Comparison of ENCODE assay signal across 19 cellular contexts in genomic region chr4:159098482-159099127, GRCh38. TPM values are rescaled to one million over a fixed set of nuclear protein-coding genes. Genes with fewer than 3 reads are reported as not detected.
DNase-seq lines count a peak whose midpoint lies in the region; ATAC-seq and TF ChIP-seq lines count a peak whose summit lies in the region.
"Had no signal": no experiment of that assay in that cellular context is flagged by ENCODE, and none has a peak within 500 bp of the region (broad histone marks: within the 10 kb centered on the region; RNA-seq: fewer than 3 reads in every experiment).

No MANE protein-coding gene starts in this region.

- no peaks in the 10 kb centered on the region for H3K79me2 ChIP-seq in PC-3 (ENCODE audit: low read length)

- DNase-seq in left ventricle myocardium inferior = no peak
- no peak for DNase-seq in heart right ventricle
- peak; percentile 76 for DNase-seq in NCI-H748 (lab: John Stamatoyannopoulos, UW; ENCODE audit: unreplicated experiment)
- no peak for DNase-seq in endothelial cell (ENCODE audit: low spot score)
- no peak for DNase-seq in stimulated activated CD4-positive, alpha-beta T cell treated with anti-CD3 and anti-CD28 coated beads, Interleukin-4, amount 100 ng/mL, for 1 hour
- DNase-seq in PC-3 = no peak
- DNase-seq: ACHN; Calu3; CD8-positive, alpha-beta T cell; GDM1; Kasumi-1; NCI-H1694 treated with DMSO at 0.1 percent for 48 hours; NCI-H82; SIG-M5; SK-N-SH had no signal

- H4K20me1 ChIP-seq in PC-3 (ENCODE audit: low read length) = no peaks in the 10 kb centered on the region

- peaks cover 39% of the 10 kb centered on the region for H3K4me1 Mint-ChIP-seq in endothelial cell (ENCODE audit: unreplicated experiment)

- peaks cover 30% of the 10 kb centered on the region for H3K4me1 ChIP-seq in left ventricle myocardium inferior
- peaks cover 0 to 36% (median 15%) of the 10 kb centered on the region in 9 donors for H3K4me1 ChIP-seq in heart right ventricle
- peaks cover 6% of the 10 kb centered on the region; the same call in 1 of the 2 replicates for H3K4me1 ChIP-seq in PC-3 (ENCODE audit: insufficient read depth, low read length)

- H3K9me2 ChIP-seq in PC-3 (replicated peaks; ENCODE audit: low read length) = no peaks in the 10 kb centered on the region
- H3K9me2 ChIP-seq: SK-N-SH had no signal

- no TSS peak for BruUV-seq in PC-3 (replicated peaks; lab: Mats Ljungman, UMichigan)

- POLR2A ChIA-PET in PC-3 (lab: Charles Lee; ENCODE audit: unreplicated experiment) = no interaction called here

- H3F3A ChIP-seq in PC-3 (ENCODE audit: low read length, unreplicated experiment) = no peaks in the 10 kb centered on the region

- no peak overlapping the region for H2AFZ ChIP-seq in PC-3 (ENCODE audit: low read length)

- no peak overlapping the region for H3K4me3 Mint-ChIP-seq in endothelial cell (ENCODE audit: unreplicated experiment)
- H3K4me3 Mint-ChIP-seq: CD8-positive, alpha-beta T cell had no signal

- no peak overlapping the region for H3K9ac ChIP-seq in PC-3 (ENCODE audit: low read length)
- H3K9ac ChIP-seq: BLaER1 treated with 17β-estradiol and CSF1 and Interleukin-3, amounts not matched to agents 10 nM and 100 nM; SK-N-SH had no signal

- no peaks in the 10 kb centered on the region for H3K9me3 Mint-ChIP-seq in endothelial cell (ENCODE audit: unreplicated experiment)
- H3K9me3 Mint-ChIP-seq: CD8-positive, alpha-beta T cell had no signal

- peak overlapping the region; percentile 58 for H3K27ac ChIP-seq in left ventricle myocardium inferior (replicated peaks)
- H3K27ac ChIP-seq in heart right ventricle = peak overlapping the region in 3 of 10 donors; percentile 38 to 59 (median 55)
- no peak overlapping the region for H3K27ac ChIP-seq in PC-3 (ENCODE audit: low read length)
- H3K27ac ChIP-seq: 22Rv1; BLaER1 treated with 17β-estradiol and CSF1 and Interleukin-3, amounts not matched to agents 10 nM and 100 nM had no signal

- H3K9me3 ChIP-seq in left ventricle myocardium inferior (replicated peaks) (no peaks in the 10 kb centered on the region), heart right ventricle (no peaks in the 10 kb centered on the region), PC-3 (ENCODE audit: low read length) (no peaks in the 10 kb centered on the region)
- H3K9me3 ChIP-seq: BLaER1 treated with 17β-estradiol and CSF1 and Interleukin-3, amounts not matched to agents 10 nM and 100 nM; SK-N-SH had no signal

- intact Hi-C loops in left ventricle myocardium inferior (cut with micrococcal nuclease) (no loop called here), heart right ventricle (cut with DNase I) (no loop called here), PC-3 (cut with micrococcal nuclease) (no loop called here)

- H3K4me2 ChIP-seq in PC-3 (ENCODE audit: low read length) = no peak overlapping the region
- H3K4me2 ChIP-seq: BLaER1 treated with 17β-estradiol and CSF1 and Interleukin-3, amounts not matched to agents 10 nM and 100 nM; SK-N-SH had no signal

- TF ChIP-seq CTCF in left ventricle myocardium inferior (IDR thresholded peaks at IDR 0.05; ENCODE audit: borderline replicate concordance) (no peak), heart right ventricle (IDR thresholded peaks at IDR 0.05) (no peak), endothelial cell (IDR thresholded peaks at IDR 0.05; ENCODE audit: unreplicated experiment) (no peak), PC-3 (conservative IDR thresholded peaks at IDR 0.05; ENCODE audit: low read depth, low read length) (no peak)

- no peaks in the 10 kb centered on the region for H3K36me3 ChIP-seq in left ventricle myocardium inferior
- H3K36me3 ChIP-seq in heart right ventricle = no peaks in the 10 kb centered on the region
- no peaks in the 10 kb centered on the region for H3K36me3 ChIP-seq in PC-3 (ENCODE audit: low read depth, low read length)
- H3K36me3 ChIP-seq: BLaER1 treated with 17β-estradiol and CSF1 and Interleukin-3, amounts not matched to agents 10 nM and 100 nM had no signal

- CTCF ChIA-PET in PC-3 (lab: Charles Lee) = no interaction called here

- H3K27me3 Mint-ChIP-seq in endothelial cell (ENCODE audit: unreplicated experiment) = peaks cover 15% of the 10 kb centered on the region

- H3K36me3 Mint-ChIP-seq in endothelial cell (ENCODE audit: low read depth, unreplicated experiment) = no peaks in the 10 kb centered on the region
- H3K36me3 Mint-ChIP-seq: CD8-positive, alpha-beta T cell had no signal

- ATAC-seq in heart right ventricle = no peak
- ATAC-seq in HG03457 (IDR thresholded peaks at IDR 0.05; ENCODE audit: unreplicated experiment) = no peak
- no peak for ATAC-seq in PC-3
- no peak for ATAC-seq in HG02852 (IDR thresholded peaks at IDR 0.05; ENCODE audit: unreplicated experiment)
- ATAC-seq: CD8-positive, alpha-beta T cell had no signal

- H3K27me3 ChIP-seq in left ventricle myocardium inferior (ENCODE audit: low read depth) = no peaks in the 10 kb centered on the region
- no peaks in the 10 kb centered on the region for H3K27me3 ChIP-seq in heart right ventricle
- H3K27me3 ChIP-seq in PC-3 (ENCODE audit: low read length) = no peaks in the 10 kb centered on the region

- H3K27ac Mint-ChIP-seq in endothelial cell (ENCODE audit: unreplicated experiment) = peak overlapping the region; percentile 95
- H3K27ac Mint-ChIP-seq: CD8-positive, alpha-beta T cell had no signal

- no peak overlapping the region for H3K4me3 ChIP-seq in left ventricle myocardium inferior
- no peak overlapping the region for H3K4me3 ChIP-seq in heart right ventricle
- H3K4me3 ChIP-seq in PC-3 (ENCODE audit: low read length) = no peak overlapping the region
- H3K4me3 ChIP-seq: BLaER1 treated with 17β-estradiol and CSF1 and Interleukin-3, amounts not matched to agents 10 nM and 100 nM had no signal

RNA-seq across cellular contexts. Expression of gene RAPGEF2, which starts 4.3 kb away (rescaled TPM):
- 51.5 TPM for total RNA-seq in left ventricle myocardium inferior
- 10 to 100 TPM; 36.1 to 68.8 (median 54.6) TPM for total RNA-seq in heart right ventricle
- 10 to 100 TPM in 1 of 2 donors, 1 to 10 TPM in 1; 9.2 to 13.5 TPM for polyA plus RNA-seq in heart right ventricle
- total RNA-seq in endothelial cell (ENCODE audit: unreplicated experiment) = 108 TPM
- 21.2 and 21.7 TPM in 2 replicates for total RNA-seq in PC-3 (2014; rRNA removed)
